In the genomic region with DNA sequence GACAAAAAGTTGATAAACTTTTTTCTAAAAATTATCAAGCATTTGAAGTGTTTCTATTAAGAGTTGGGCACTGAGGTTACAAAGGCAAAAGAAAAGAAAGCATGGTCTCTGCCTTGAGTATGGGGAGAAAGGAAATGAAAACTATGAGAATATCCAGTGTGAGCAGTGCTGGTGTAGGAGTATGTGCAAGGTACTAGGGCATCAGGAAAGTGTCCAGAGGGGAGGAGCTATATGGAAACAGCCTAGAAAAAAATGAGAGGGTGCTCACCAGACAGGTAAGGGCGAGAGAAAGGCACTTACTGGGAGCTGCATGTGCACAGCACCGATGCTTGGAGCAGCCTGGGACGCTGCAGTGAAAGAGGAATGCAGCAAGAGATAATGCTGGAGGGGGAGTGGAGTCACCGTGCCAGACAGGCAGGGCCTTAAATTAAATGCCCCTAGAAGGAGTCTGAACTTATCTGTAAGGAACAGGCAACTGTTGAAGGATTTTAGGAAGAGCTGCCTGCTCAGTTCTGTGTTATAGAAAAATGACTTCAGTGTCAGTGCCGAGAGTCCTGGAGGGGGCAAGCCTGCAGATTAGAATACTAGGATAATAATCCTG, we compare ENCODE assay signal across 1 cellular context.
TF ChIP-seq lines count a peak whose summit lies in the region.

No MANE protein-coding gene starts in this region.

TF ChIP-seq in K562, 482 proteins besides CTCF, POLR2A, EP300 and RAD21 (continues in another document):
- no peak for TF ChIP-seq ZNF146 (CRISPR knock-in tag; IDR thresholded peaks at IDR 0.05; ENCODE audit: unreplicated experiment)
- TF ChIP-seq, protein P1, sequence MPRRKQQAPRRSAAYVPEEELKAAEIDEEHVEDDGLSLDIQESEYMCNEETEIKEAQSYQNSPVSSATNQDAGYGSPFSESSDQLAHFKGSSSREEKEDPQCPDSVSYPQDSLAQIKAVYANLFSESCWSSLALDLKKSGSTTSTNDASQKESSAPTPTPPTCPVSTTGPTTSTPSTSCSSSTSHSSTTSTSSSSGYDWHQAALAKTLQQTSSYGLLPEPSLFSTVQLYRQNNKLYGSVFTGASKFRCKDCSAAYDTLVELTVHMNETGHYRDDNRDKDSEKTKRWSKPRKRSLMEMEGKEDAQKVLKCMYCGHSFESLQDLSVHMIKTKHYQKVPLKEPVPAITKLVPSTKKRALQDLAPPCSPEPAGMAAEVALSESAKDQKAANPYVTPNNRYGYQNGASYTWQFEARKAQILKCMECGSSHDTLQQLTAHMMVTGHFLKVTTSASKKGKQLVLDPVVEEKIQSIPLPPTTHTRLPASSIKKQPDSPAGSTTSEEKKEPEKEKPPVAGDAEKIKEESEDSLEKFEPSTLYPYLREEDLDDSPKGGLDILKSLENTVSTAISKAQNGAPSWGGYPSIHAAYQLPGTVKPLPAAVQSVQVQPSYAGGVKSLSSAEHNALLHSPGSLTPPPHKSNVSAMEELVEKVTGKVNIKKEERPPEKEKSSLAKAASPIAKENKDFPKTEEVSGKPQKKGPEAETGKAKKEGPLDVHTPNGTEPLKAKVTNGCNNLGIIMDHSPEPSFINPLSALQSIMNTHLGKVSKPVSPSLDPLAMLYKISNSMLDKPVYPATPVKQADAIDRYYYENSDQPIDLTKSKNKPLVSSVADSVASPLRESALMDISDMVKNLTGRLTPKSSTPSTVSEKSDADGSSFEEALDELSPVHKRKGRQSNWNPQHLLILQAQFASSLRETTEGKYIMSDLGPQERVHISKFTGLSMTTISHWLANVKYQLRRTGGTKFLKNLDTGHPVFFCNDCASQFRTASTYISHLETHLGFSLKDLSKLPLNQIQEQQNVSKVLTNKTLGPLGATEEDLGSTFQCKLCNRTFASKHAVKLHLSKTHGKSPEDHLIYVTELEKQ (CRISPR knock-in tag; IDR thresholded peaks at IDR 0.05), result no peak
- TF ChIP-seq, protein P2, sequence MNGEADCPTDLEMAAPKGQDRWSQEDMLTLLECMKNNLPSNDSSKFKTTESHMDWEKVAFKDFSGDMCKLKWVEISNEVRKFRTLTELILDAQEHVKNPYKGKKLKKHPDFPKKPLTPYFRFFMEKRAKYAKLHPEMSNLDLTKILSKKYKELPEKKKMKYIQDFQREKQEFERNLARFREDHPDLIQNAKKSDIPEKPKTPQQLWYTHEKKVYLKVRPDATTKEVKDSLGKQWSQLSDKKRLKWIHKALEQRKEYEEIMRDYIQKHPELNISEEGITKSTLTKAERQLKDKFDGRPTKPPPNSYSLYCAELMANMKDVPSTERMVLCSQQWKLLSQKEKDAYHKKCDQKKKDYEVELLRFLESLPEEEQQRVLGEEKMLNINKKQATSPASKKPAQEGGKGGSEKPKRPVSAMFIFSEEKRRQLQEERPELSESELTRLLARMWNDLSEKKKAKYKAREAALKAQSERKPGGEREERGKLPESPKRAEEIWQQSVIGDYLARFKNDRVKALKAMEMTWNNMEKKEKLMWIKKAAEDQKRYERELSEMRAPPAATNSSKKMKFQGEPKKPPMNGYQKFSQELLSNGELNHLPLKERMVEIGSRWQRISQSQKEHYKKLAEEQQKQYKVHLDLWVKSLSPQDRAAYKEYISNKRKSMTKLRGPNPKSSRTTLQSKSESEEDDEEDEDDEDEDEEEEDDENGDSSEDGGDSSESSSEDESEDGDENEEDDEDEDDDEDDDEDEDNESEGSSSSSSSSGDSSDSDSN (IDR thresholded peaks at IDR 0.05; ENCODE audit: borderline replicate concordance in 1 of 2, low read depth in 2 of 2, low read length in 2 of 2), result 0 out of 4 replicates have a peak, but pooled peaks of 1 of the 2 experiments have one; percentile 34
- no peak for TF ChIP-seq NRF1 (conservative IDR thresholded peaks at IDR 0.05 in 1 of 2, IDR thresholded peaks at IDR 0.05 in 1 of 2)
- no peak for TF ChIP-seq BCL6 (CRISPR knock-in tag; IDR thresholded peaks at IDR 0.05)
- TF ChIP-seq NR1H2 (CRISPR knock-in tag; IDR thresholded peaks at IDR 0.05), result no peak
- TF ChIP-seq, protein P3, sequence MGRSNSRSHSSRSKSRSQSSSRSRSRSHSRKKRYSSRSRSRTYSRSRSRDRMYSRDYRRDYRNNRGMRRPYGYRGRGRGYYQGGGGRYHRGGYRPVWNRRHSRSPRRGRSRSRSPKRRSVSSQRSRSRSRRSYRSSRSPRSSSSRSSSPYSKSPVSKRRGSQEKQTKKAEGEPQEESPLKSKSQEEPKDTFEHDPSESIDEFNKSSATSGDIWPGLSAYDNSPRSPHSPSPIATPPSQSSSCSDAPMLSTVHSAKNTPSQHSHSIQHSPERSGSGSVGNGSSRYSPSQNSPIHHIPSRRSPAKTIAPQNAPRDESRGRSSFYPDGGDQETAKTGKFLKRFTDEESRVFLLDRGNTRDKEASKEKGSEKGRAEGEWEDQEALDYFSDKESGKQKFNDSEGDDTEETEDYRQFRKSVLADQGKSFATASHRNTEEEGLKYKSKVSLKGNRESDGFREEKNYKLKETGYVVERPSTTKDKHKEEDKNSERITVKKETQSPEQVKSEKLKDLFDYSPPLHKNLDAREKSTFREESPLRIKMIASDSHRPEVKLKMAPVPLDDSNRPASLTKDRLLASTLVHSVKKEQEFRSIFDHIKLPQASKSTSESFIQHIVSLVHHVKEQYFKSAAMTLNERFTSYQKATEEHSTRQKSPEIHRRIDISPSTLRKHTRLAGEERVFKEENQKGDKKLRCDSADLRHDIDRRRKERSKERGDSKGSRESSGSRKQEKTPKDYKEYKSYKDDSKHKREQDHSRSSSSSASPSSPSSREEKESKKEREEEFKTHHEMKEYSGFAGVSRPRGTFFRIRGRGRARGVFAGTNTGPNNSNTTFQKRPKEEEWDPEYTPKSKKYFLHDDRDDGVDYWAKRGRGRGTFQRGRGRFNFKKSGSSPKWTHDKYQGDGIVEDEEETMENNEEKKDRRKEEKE (IDR thresholded peaks at IDR 0.05; ENCODE audit: borderline replicate concordance in 1 of 2, control insufficient read depth in 1 of 2, low read depth in 2 of 2, low read length in 1 of 2), result 0 out of 4 replicates have a peak, but pooled peaks of 1 of the 2 experiments have one; percentile 24
- TF ChIP-seq KDM4B (IDR thresholded peaks at IDR 0.05; ENCODE audit: borderline replicate concordance in 2 of 2, low read depth in 1 of 2), result no peak
- TF ChIP-seq, protein P4, sequence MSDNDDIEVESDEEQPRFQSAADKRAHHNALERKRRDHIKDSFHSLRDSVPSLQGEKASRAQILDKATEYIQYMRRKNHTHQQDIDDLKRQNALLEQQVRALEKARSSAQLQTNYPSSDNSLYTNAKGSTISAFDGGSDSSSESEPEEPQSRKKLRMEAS (CRISPR knock-in tag; IDR thresholded peaks at IDR 0.05), result no peak
- TF ChIP-seq TCF3 (CRISPR knock-in tag; IDR thresholded peaks at IDR 0.05), result peak; percentile 76
- peak; percentile 36; the same call in 1 of the 2 replicates for TF ChIP-seq SOX6 (IDR thresholded peaks at IDR 0.05)
- TF ChIP-seq CBFA2T2 (conservative IDR thresholded peaks at IDR 0.05), result peak; percentile 93
- TF ChIP-seq RBM14 (IDR thresholded peaks at IDR 0.05; ENCODE audit: borderline replicate concordance, insufficient read depth, low read depth, low read length), result no peak
- TF ChIP-seq, protein P5, sequence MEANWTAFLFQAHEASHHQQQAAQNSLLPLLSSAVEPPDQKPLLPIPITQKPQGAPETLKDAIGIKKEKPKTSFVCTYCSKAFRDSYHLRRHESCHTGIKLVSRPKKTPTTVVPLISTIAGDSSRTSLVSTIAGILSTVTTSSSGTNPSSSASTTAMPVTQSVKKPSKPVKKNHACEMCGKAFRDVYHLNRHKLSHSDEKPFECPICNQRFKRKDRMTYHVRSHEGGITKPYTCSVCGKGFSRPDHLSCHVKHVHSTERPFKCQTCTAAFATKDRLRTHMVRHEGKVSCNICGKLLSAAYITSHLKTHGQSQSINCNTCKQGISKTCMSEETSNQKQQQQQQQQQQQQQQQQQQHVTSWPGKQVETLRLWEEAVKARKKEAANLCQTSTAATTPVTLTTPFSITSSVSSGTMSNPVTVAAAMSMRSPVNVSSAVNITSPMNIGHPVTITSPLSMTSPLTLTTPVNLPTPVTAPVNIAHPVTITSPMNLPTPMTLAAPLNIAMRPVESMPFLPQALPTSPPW (CRISPR knock-in tag; IDR thresholded peaks at IDR 0.05), result peak; percentile 41; the same call in 1 of the 2 replicates
- peak; percentile 62; the same call in 1 of the 2 replicates for TF ChIP-seq SMAD4 (CRISPR knock-in tag; conservative IDR thresholded peaks at IDR 0.05)
- peak; percentile 31; the same call in 1 of the 2 replicates for TF ChIP-seq CXXC5 (CRISPR knock-in tag; IDR thresholded peaks at IDR 0.05)
- TF ChIP-seq, protein P6, sequence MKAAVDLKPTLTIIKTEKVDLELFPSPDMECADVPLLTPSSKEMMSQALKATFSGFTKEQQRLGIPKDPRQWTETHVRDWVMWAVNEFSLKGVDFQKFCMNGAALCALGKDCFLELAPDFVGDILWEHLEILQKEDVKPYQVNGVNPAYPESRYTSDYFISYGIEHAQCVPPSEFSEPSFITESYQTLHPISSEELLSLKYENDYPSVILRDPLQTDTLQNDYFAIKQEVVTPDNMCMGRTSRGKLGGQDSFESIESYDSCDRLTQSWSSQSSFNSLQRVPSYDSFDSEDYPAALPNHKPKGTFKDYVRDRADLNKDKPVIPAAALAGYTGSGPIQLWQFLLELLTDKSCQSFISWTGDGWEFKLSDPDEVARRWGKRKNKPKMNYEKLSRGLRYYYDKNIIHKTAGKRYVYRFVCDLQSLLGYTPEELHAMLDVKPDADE (conservative IDR thresholded peaks at IDR 0.05; ENCODE audit: control insufficient read depth, low read depth, low read length), result 0 out of 2 replicates have a peak, but pooled peaks have one; percentile 51
- peak; percentile 75 for TF ChIP-seq NFIC (IDR thresholded peaks at IDR 0.05)
- 0 out of 2 replicates have a peak, but pooled peaks have one; percentile 19 for TF ChIP-seq BCOR (IDR thresholded peaks at IDR 0.05)
- peak; percentile 87 for TF ChIP-seq TAL1 (IDR thresholded peaks at IDR 0.05)
- TF ChIP-seq, protein P7, sequence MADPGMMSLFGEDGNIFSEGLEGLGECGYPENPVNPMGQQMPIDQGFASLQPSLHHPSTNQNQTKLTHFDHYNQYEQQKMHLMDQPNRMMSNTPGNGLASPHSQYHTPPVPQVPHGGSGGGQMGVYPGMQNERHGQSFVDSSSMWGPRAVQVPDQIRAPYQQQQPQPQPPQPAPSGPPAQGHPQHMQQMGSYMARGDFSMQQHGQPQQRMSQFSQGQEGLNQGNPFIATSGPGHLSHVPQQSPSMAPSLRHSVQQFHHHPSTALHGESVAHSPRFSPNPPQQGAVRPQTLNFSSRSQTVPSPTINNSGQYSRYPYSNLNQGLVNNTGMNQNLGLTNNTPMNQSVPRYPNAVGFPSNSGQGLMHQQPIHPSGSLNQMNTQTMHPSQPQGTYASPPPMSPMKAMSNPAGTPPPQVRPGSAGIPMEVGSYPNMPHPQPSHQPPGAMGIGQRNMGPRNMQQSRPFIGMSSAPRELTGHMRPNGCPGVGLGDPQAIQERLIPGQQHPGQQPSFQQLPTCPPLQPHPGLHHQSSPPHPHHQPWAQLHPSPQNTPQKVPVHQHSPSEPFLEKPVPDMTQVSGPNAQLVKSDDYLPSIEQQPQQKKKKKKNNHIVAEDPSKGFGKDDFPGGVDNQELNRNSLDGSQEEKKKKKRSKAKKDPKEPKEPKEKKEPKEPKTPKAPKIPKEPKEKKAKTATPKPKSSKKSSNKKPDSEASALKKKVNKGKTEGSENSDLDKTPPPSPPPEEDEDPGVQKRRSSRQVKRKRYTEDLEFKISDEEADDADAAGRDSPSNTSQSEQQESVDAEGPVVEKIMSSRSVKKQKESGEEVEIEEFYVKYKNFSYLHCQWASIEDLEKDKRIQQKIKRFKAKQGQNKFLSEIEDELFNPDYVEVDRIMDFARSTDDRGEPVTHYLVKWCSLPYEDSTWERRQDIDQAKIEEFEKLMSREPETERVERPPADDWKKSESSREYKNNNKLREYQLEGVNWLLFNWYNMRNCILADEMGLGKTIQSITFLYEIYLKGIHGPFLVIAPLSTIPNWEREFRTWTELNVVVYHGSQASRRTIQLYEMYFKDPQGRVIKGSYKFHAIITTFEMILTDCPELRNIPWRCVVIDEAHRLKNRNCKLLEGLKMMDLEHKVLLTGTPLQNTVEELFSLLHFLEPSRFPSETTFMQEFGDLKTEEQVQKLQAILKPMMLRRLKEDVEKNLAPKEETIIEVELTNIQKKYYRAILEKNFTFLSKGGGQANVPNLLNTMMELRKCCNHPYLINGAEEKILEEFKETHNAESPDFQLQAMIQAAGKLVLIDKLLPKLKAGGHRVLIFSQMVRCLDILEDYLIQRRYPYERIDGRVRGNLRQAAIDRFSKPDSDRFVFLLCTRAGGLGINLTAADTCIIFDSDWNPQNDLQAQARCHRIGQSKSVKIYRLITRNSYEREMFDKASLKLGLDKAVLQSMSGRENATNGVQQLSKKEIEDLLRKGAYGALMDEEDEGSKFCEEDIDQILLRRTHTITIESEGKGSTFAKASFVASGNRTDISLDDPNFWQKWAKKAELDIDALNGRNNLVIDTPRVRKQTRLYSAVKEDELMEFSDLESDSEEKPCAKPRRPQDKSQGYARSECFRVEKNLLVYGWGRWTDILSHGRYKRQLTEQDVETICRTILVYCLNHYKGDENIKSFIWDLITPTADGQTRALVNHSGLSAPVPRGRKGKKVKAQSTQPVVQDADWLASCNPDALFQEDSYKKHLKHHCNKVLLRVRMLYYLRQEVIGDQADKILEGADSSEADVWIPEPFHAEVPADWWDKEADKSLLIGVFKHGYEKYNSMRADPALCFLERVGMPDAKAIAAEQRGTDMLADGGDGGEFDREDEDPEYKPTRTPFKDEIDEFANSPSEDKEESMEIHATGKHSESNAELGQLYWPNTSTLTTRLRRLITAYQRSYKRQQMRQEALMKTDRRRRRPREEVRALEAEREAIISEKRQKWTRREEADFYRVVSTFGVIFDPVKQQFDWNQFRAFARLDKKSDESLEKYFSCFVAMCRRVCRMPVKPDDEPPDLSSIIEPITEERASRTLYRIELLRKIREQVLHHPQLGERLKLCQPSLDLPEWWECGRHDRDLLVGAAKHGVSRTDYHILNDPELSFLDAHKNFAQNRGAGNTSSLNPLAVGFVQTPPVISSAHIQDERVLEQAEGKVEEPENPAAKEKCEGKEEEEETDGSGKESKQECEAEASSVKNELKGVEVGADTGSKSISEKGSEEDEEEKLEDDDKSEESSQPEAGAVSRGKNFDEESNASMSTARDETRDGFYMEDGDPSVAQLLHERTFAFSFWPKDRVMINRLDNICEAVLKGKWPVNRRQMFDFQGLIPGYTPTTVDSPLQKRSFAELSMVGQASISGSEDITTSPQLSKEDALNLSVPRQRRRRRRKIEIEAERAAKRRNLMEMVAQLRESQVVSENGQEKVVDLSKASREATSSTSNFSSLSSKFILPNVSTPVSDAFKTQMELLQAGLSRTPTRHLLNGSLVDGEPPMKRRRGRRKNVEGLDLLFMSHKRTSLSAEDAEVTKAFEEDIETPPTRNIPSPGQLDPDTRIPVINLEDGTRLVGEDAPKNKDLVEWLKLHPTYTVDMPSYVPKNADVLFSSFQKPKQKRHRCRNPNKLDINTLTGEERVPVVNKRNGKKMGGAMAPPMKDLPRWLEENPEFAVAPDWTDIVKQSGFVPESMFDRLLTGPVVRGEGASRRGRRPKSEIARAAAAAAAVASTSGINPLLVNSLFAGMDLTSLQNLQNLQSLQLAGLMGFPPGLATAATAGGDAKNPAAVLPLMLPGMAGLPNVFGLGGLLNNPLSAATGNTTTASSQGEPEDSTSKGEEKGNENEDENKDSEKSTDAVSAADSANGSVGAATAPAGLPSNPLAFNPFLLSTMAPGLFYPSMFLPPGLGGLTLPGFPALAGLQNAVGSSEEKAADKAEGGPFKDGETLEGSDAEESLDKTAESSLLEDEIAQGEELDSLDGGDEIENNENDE (IDR thresholded peaks at IDR 0.05; ENCODE audit: low read depth, low read length), result no peak
- TF ChIP-seq, protein P8, sequence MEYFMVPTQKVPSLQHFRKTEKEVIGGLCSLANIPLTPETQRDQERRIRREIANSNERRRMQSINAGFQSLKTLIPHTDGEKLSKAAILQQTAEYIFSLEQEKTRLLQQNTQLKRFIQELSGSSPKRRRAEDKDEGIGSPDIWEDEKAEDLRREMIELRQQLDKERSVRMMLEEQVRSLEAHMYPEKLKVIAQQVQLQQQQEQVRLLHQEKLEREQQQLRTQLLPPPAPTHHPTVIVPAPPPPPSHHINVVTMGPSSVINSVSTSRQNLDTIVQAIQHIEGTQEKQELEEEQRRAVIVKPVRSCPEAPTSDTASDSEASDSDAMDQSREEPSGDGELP (CRISPR knock-in tag; IDR thresholded peaks at IDR 0.05; ENCODE audit: borderline replicate concordance), result no peak
- TF ChIP-seq HDAC2 (IDR thresholded peaks at IDR 0.05), result 0 out of 2 replicates have a peak, but pooled peaks have one; percentile 23
- TF ChIP-seq KDM2B (CRISPR knock-in tag; IDR thresholded peaks at IDR 0.05), result no peak
- TF ChIP-seq RFX1 (IDR thresholded peaks at IDR 0.05), result no peak
